In the genomic region with DNA sequence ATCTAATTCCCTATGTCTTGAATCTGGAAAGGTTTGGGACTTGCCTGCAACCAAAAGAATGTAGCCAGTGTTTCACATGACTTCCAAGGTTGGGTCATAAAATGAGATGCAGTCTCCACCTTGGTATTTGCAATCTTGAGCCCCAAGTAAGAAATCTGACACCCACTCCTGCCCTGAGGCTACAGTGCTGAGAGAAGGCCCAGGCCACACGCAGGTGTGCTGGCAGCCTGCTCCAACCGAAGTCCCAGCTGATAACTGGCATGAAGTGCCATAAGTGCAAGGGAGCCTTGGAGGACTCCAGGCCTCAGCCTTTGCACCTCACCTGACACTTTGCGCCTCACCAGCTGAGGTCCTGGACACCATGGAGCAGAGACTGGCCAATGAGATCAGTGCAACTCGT, we compare ENCODE assay signal across 21 cellular contexts.
DNase-seq lines count a peak whose midpoint lies in the region; ATAC-seq, FAIRE-seq and TF ChIP-seq lines count a peak whose summit lies in the region.
"Had no signal": no experiment of that assay in that cellular context is flagged by ENCODE, and none has a peak within 500 bp of the region (broad histone marks: within the 10 kb centered on the region; RNA-seq: fewer than 3 reads in every experiment).

No MANE protein-coding gene starts in this region.

- no peak for ATAC-seq in stimulated activated memory B cell treated with anti-CD40 and anti-IgM and Interleukin-4, amounts not matched to agents 10 μg/mL and 1 μg/mL and 100 μg/mL, for 72 hours
- ATAC-seq in left cardiac atrium (no peak), GM18867 (IDR thresholded peaks at IDR 0.05; ENCODE audit: unreplicated experiment) (no peak)
- ATAC-seq: CD8-positive, alpha-beta T cell; left colon; T-cell; WTC11 had no signal

- H3K9me3 Mint-ChIP-seq in T-helper 1 cell treated with Interleukin-12 subunit alpha and Interleukin-12 subunit beta and Interleukin-4 antibody, amounts not matched to agents 30 μg/mL and 1 μg/mL, for 36 hours, result no peaks in the 10 kb centered on the region
- no peaks in the 10 kb centered on the region for H3K9me3 Mint-ChIP-seq in stimulated activated memory B cell treated with anti-CD40 and anti-IgM and Interleukin-4, amounts not matched to agents 10 μg/mL and 1 μg/mL and 100 μg/mL, for 72 hours
- H3K9me3 Mint-ChIP-seq: CD8-positive, alpha-beta T cell; T-cell had no signal

- H3K27ac Mint-ChIP-seq in T-helper 1 cell treated with Interleukin-12 subunit alpha and Interleukin-12 subunit beta and Interleukin-4 antibody, amounts not matched to agents 30 μg/mL and 1 μg/mL, for 36 hours, result peak overlapping the region; percentile 65
- H3K27ac Mint-ChIP-seq in stimulated activated memory B cell treated with anti-CD40 and anti-IgM and Interleukin-4, amounts not matched to agents 10 μg/mL and 1 μg/mL and 100 μg/mL, for 72 hours, result peak overlapping the region; percentile 96
- H3K27ac Mint-ChIP-seq: CD8-positive, alpha-beta T cell; T-cell; WTC11 had no signal

- peaks cover 62% of the 10 kb centered on the region for H3K4me1 Mint-ChIP-seq in T-helper 1 cell treated with Interleukin-12 subunit alpha and Interleukin-12 subunit beta and Interleukin-4 antibody, amounts not matched to agents 30 μg/mL and 1 μg/mL, for 36 hours (ENCODE audit: low read depth)
- H3K4me1 Mint-ChIP-seq in stimulated activated memory B cell treated with anti-CD40 and anti-IgM and Interleukin-4, amounts not matched to agents 10 μg/mL and 1 μg/mL and 100 μg/mL, for 72 hours, result peaks cover 56% of the 10 kb centered on the region

- FAIRE-seq in bronchial epithelial cell (lab: Jason Lieb, UNC), result no peak
- FAIRE-seq: pancreas, RCC 7860, small intestine had no signal

- H3K36me3 Mint-ChIP-seq in T-helper 1 cell treated with Interleukin-12 subunit alpha and Interleukin-12 subunit beta and Interleukin-4 antibody, amounts not matched to agents 30 μg/mL and 1 μg/mL, for 36 hours (ENCODE audit: low read depth), result peaks cover 6% of the 10 kb centered on the region
- no peaks in the 10 kb centered on the region for H3K36me3 Mint-ChIP-seq in stimulated activated memory B cell treated with anti-CD40 and anti-IgM and Interleukin-4, amounts not matched to agents 10 μg/mL and 1 μg/mL and 100 μg/mL, for 72 hours
- H3K36me3 Mint-ChIP-seq: brain; CD8-positive, alpha-beta T cell; T-cell had no signal

- no peaks in the 10 kb centered on the region for H3K27me3 Mint-ChIP-seq in T-helper 1 cell treated with Interleukin-12 subunit alpha and Interleukin-12 subunit beta and Interleukin-4 antibody, amounts not matched to agents 30 μg/mL and 1 μg/mL, for 36 hours (ENCODE audit: low read depth)
- H3K27me3 Mint-ChIP-seq in stimulated activated memory B cell treated with anti-CD40 and anti-IgM and Interleukin-4, amounts not matched to agents 10 μg/mL and 1 μg/mL and 100 μg/mL, for 72 hours, result no peaks in the 10 kb centered on the region

- H3K4me3 Mint-ChIP-seq in T-helper 1 cell treated with Interleukin-12 subunit alpha and Interleukin-12 subunit beta and Interleukin-4 antibody, amounts not matched to agents 30 μg/mL and 1 μg/mL, for 36 hours, result peak overlapping the region; percentile 9
- no peak overlapping the region for H3K4me3 Mint-ChIP-seq in stimulated activated memory B cell treated with anti-CD40 and anti-IgM and Interleukin-4, amounts not matched to agents 10 μg/mL and 1 μg/mL and 100 μg/mL, for 72 hours
- H3K4me3 Mint-ChIP-seq: brain; CD8-positive, alpha-beta T cell; T-cell; WTC11 had no signal

- no peak overlapping the region for H3K4me3 ChIP-seq in bronchial epithelial cell (ENCODE audit: low read depth, low read length)
- H3K4me3 ChIP-seq: hepatocyte, pancreas, tibial nerve had no signal

- intact Hi-C loops in left cardiac atrium (cut with DNase I), result no loop called here

- DNase-seq in T-helper 1 cell (no peak), LoVo (ENCODE audit: low spot score) (peak; percentile 71), bronchial epithelial cell (ENCODE audit: low read depth) (peak; percentile 24), epidermal melanocyte (ENCODE audit: insufficient read length, low spot score) (no peak), left cardiac atrium (no peak)
- DNase-seq: activated naive CD4-positive, alpha-beta T cell; CD8-positive, alpha-beta T cell; left colon; NCI-H187 treated with DMSO at 0.1 percent for 48 hours; NCI-H69; pancreas; small intestine; T-cell had no signal

- TF ChIP-seq CTCF in bronchial epithelial cell (IDR thresholded peaks at IDR 0.05; ENCODE audit: insufficient read depth, low read length, severe bottlenecking), result no peak

- no peaks in the 10 kb centered on the region for H3K27me3 ChIP-seq in bronchial epithelial cell (ENCODE audit: control insufficient read depth, insufficient read depth, low read length)
- H3K27me3 ChIP-seq: hepatocyte, pancreas, tibial nerve had no signal

- no peaks in the 10 kb centered on the region for H3K36me3 ChIP-seq in bronchial epithelial cell (ENCODE audit: control insufficient read depth, insufficient read depth, low read length)
- H3K36me3 ChIP-seq: pancreas, tibial nerve had no signal

Comparison
In these comparisons a context has a peak if more than half of its experiments do, and no peak if none do; other contexts are left out.
1. DNase-seq: peak in LoVo (single experiment) and bronchial epithelial cell (single experiment); none in T-helper 1 cell (0 of 5), epidermal melanocyte (single experiment) and left cardiac atrium (single experiment).